17 cellular contexts compared by ENCODE assay signal in the genomic region with DNA sequence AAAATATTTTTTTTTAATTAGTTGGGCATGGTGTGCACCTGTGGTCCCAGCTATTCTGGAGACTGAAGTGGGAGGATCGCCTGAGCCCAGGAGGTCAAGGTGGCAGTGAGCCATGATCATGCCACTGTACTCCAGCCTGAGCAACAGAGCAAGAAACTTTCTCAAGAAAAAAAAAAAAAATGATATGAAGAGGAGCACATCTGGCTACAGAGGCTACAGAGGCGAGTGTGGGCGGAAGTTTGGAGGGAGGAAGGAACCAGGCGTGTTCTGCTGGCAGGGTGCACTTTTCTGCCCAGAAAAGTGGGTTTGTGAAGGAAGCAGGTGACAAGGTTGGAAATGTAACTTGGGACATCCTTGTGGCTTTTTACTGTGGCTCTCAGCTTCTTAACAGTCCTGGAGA.
A peak's percentile ranks its signal among the peaks of the same experiment; 100 is the strongest.
DNase-seq lines count a peak whose midpoint lies in the region; ATAC-seq and TF ChIP-seq lines count a peak whose summit lies in the region.
"Had no signal": no experiment of that assay in that cellular context is flagged by ENCODE, and none has a peak within 500 bp of the region (broad histone marks: within the 10 kb centered on the region; RNA-seq: fewer than 3 reads in every experiment).

No MANE protein-coding gene starts in this region.

- peaks cover 13% of the 10 kb centered on the region; the same call in 1 of the 2 replicates for H3K4me1 ChIP-seq in H9 (ENCODE audit: insufficient read depth, low read length)

- WGBS in H9 (ENCODE audit: extremely low coverage, insufficient read length, low lambda C conversion rate), result no CpG with 5 or more reads among the region's 4 CpGs

- TF ChIP-seq CTCF in Calu3 (IDR thresholded peaks at IDR 0.05; ENCODE audit: unreplicated experiment) (no peak), H9 (conservative IDR thresholded peaks at IDR 0.05) (no peak), natural killer cell (IDR thresholded peaks at IDR 0.05) (no peak), brain microvascular endothelial cell (IDR thresholded peaks at IDR 0.05; ENCODE audit: low read depth, low read length, missing control alignments) (no peak)
- no peak for TF ChIP-seq CTCF in activated CD8-positive, alpha-beta T cell treated with anti-CD3 and anti-CD28 coated beads for 36 hours (IDR thresholded peaks at IDR 0.05)

- H3K4me3 Mint-ChIP-seq in Calu3 (ENCODE audit: low read depth, unreplicated experiment), result no peak overlapping the region
- H3K4me3 Mint-ChIP-seq in H9, result peak overlapping the region in 1 of 2 experiments; percentile 27; a peak in 3 of 5 replicates
- no peak overlapping the region for H3K4me3 Mint-ChIP-seq in activated CD8-positive, alpha-beta T cell treated with anti-CD3 and anti-CD28 coated beads for 36 hours
- peak overlapping the region; percentile 59 for H3K4me3 Mint-ChIP-seq in natural killer cell
- H3K4me3 Mint-ChIP-seq: activated naive CD8-positive, alpha-beta T cell treated with anti-CD3 and anti-CD28 coated beads for 36 hours had no signal

- peak overlapping the region; percentile 43; the same call in 1 of the 2 replicates for H3K14ac ChIP-seq in H9 (ENCODE audit: insufficient read depth, low read length)

- H3K79me2 ChIP-seq in H9 (ENCODE audit: insufficient read depth, low read length), result no peaks in the 10 kb centered on the region

- H3K27ac ChIP-seq in H9 (ENCODE audit: insufficient read length, low read depth, low read length), result no peak overlapping the region
- no peak overlapping the region for H3K27ac ChIP-seq in brain microvascular endothelial cell

- POLR2A ChIA-PET in activated CD8-positive, alpha-beta T cell treated with anti-CD3 and anti-CD28 coated beads for 36 hours (lab: Charles Lee), result no interaction called here

- H4K20me1 ChIP-seq in H9 (ENCODE audit: control insufficient read depth, insufficient read depth, insufficient read length), result no peaks in the 10 kb centered on the region

- no peak overlapping the region for H2BK5ac ChIP-seq in H9 (ENCODE audit: insufficient read length, low read length)

- H3K36me3 Mint-ChIP-seq in Calu3 (ENCODE audit: insufficient read depth, unreplicated experiment), result no peaks in the 10 kb centered on the region
- H3K36me3 Mint-ChIP-seq in H9 (ENCODE audit: insufficient read depth in 1 of 3, low read depth in 3 of 3), result peaks cover 0 to 2% (median 0%) of the 10 kb centered on the region in 3 experiments; a peak in 1 of 7 replicates
- H3K36me3 Mint-ChIP-seq in activated CD8-positive, alpha-beta T cell treated with anti-CD3 and anti-CD28 coated beads for 36 hours (ENCODE audit: low read depth), result no peaks in the 10 kb centered on the region
- no peaks in the 10 kb centered on the region for H3K36me3 Mint-ChIP-seq in natural killer cell
- H3K36me3 Mint-ChIP-seq: activated naive CD8-positive, alpha-beta T cell treated with anti-CD3 and anti-CD28 coated beads for 36 hours had no signal

- H3K4me3 ChIP-seq in brain microvascular endothelial cell (ENCODE audit: low read depth, low read length), result no peak overlapping the region
- H3K4me3 ChIP-seq: esophagus muscularis mucosa had no signal

- DNase-seq in Calu3, result no peak
- DNase-seq in H9, result no peak
- peak; percentile 22 for DNase-seq in activated CD8-positive, alpha-beta T cell treated with anti-CD3 and anti-CD28 coated beads for 36 hours
- no peak for DNase-seq in natural killer cell
- DNase-seq in islet precursor cell, result no peak
- DNase-seq in brain microvascular endothelial cell, result no peak
- no peak for DNase-seq in G401 (ENCODE audit: low spot score)
- DNase-seq: activated CD4-positive, alpha-beta T cell treated with anti-CD3 and anti-CD28 coated beads, Interleukin-2, amount 50 U/mL, for 4 hours; activated naive CD8-positive, alpha-beta T cell treated with anti-CD3 and anti-CD28 coated beads for 36 hours; activated T-cell treated with anti-CD3 and anti-CD28 coated beads, Interleukin-2, amount 50 U/mL, for 48 hours; caudate nucleus; naive B cell; NCI-H1417 treated with DMSO at 0.1 percent for 48 hours; NCI-H2171 treated with DMSO at 0.1 percent for 48 hours; NCI-H69; substantia nigra had no signal

- H3K4me1 Mint-ChIP-seq in Calu3 (ENCODE audit: low read depth, unreplicated experiment) (no peaks in the 10 kb centered on the region), H9 (peaks cover 81 to 84% of the 10 kb centered on the region in 2 experiments), natural killer cell (peaks cover 13 to 14% of the 10 kb centered on the region in 2 donors)
- peaks cover 11% of the 10 kb centered on the region for H3K4me1 Mint-ChIP-seq in activated CD8-positive, alpha-beta T cell treated with anti-CD3 and anti-CD28 coated beads for 36 hours (ENCODE audit: low read depth)

- H3K27me3 ChIP-seq in H9 (ENCODE audit: insufficient read depth, low read length) (no peaks in the 10 kb centered on the region), brain microvascular endothelial cell (replicated peaks) (no peaks in the 10 kb centered on the region)
- H3K27me3 ChIP-seq: esophagus muscularis mucosa had no signal

- H3K23ac ChIP-seq in H9 (ENCODE audit: insufficient read length, low read depth, low read length), result no peak overlapping the region

- intact Hi-C loops in Calu3 (cut with micrococcal nuclease; ENCODE audit: unreplicated experiment) (no loop called here), natural killer cell (cut with micrococcal nuclease) (no loop called here)
- intact Hi-C loops in activated CD8-positive, alpha-beta T cell treated with anti-CD3 and anti-CD28 coated beads for 36 hours (cut with micrococcal nuclease), result no loop called here

- BruUV-seq in Calu3 (replicated peaks; lab: Mats Ljungman, UMichigan), result no TSS peak

- no peak overlapping the region for H2BK120ac ChIP-seq in H9 (ENCODE audit: low read depth, low read length, poor library complexity, severe bottlenecking)

- no peak overlapping the region for H4K8ac ChIP-seq in H9 (replicated peaks; ENCODE audit: insufficient read length, low read depth, low read length)

- CTCF ChIA-PET in Calu3 (lab: Charles Lee), result interaction anchor here (0.7 kb wide), 1 partner anchor 76 kb away, joined by 3 read pairs; no protein-coding TSS in a partner anchor
- CTCF ChIA-PET in activated CD8-positive, alpha-beta T cell treated with anti-CD3 and anti-CD28 coated beads for 36 hours (lab: Charles Lee), result interaction anchor here (1.2 kb wide), 1 partner anchor 26 kb away, joined by 3 read pairs; no protein-coding TSS in a partner anchor

- no peak overlapping the region for H3K9ac ChIP-seq in H9 (ENCODE audit: extremely low read depth, insufficient read length, low read length)

- H3K23me2 ChIP-seq in H9 (ENCODE audit: insufficient read length, low read depth, low read length, poor library complexity, severe bottlenecking), result no peaks in the 10 kb centered on the region

- H3K9me3 ChIP-seq in H9 (ENCODE audit: control insufficient read depth, low read depth, low read length), result no peaks in the 10 kb centered on the region
- H3K9me3 ChIP-seq: esophagus muscularis mucosa had no signal

- H3K27ac Mint-ChIP-seq in Calu3 (ENCODE audit: unreplicated experiment), result peak overlapping the region; percentile 20
- H3K27ac Mint-ChIP-seq in H9, result peak overlapping the region; percentile 46 to 98 (median 66); a peak in 5 of 7 replicates
- H3K27ac Mint-ChIP-seq in activated CD8-positive, alpha-beta T cell treated with anti-CD3 and anti-CD28 coated beads for 36 hours, result peak overlapping the region; percentile 22
- peak overlapping the region in 1 of 2 donors; percentile 54 for H3K27ac Mint-ChIP-seq in natural killer cell
- H3K27ac Mint-ChIP-seq: activated naive CD8-positive, alpha-beta T cell treated with anti-CD3 and anti-CD28 coated beads for 36 hours had no signal

- H3K9me3 Mint-ChIP-seq in Calu3 (ENCODE audit: low read depth, unreplicated experiment), result no peaks in the 10 kb centered on the region
- no peaks in the 10 kb centered on the region; a peak in 1 of 5 replicates for H3K9me3 Mint-ChIP-seq in H9
- peaks cover 1% of the 10 kb centered on the region for H3K9me3 Mint-ChIP-seq in activated CD8-positive, alpha-beta T cell treated with anti-CD3 and anti-CD28 coated beads for 36 hours
- no peaks in the 10 kb centered on the region for H3K9me3 Mint-ChIP-seq in natural killer cell
- H3K9me3 Mint-ChIP-seq: activated naive CD8-positive, alpha-beta T cell treated with anti-CD3 and anti-CD28 coated beads for 36 hours; naive B cell had no signal

- H3K27me3 Mint-ChIP-seq in Calu3 (ENCODE audit: unreplicated experiment), result no peaks in the 10 kb centered on the region
- H3K27me3 Mint-ChIP-seq in H9 (ENCODE audit: low read depth), result peaks cover 2% of the 10 kb centered on the region; the same call in 1 of the 2 replicates
- H3K27me3 Mint-ChIP-seq in activated CD8-positive, alpha-beta T cell treated with anti-CD3 and anti-CD28 coated beads for 36 hours, result peaks cover 8% of the 10 kb centered on the region
- peaks cover 16 to 23% of the 10 kb centered on the region in 2 donors for H3K27me3 Mint-ChIP-seq in natural killer cell (ENCODE audit: low read depth in 2 of 2)

- H3T11ph ChIP-seq in H9 (ENCODE audit: low read length), result no peak overlapping the region

- no peak overlapping the region for H2AFZ ChIP-seq in H9 (ENCODE audit: low read length)

- in situ Hi-C loops in brain microvascular endothelial cell (cut with HindIII; ENCODE audit: low pct_ligation_motif_present, low sequenced_read_pairs) (no loop called here), G401 (cut with HindIII; ENCODE audit: low sequenced_read_pairs) (no loop called here)

- peak overlapping the region; percentile 21 for H2BK12ac ChIP-seq in H9 (ENCODE audit: insufficient read length, low read depth, low read length)

- no peak overlapping the region for H4K91ac ChIP-seq in H9 (ENCODE audit: insufficient read length, low read depth, low read length)

- H3K36me3 ChIP-seq in brain microvascular endothelial cell (replicated peaks), result no peaks in the 10 kb centered on the region
- H3K36me3 ChIP-seq: esophagus muscularis mucosa had no signal

- H2BK20ac ChIP-seq in H9 (ENCODE audit: low read depth, low read length, poor library complexity, severe bottlenecking), result no peak overlapping the region

- H3K4ac ChIP-seq in H9 (ENCODE audit: low read depth, low read length), result no peak overlapping the region

- H4K5ac ChIP-seq in H9 (ENCODE audit: insufficient read length, low read depth, low read length), result no peak overlapping the region

- peak overlapping the region; percentile 11 for H2AK5ac ChIP-seq in H9 (ENCODE audit: insufficient read length, low read length)

- no peak overlapping the region for H3K4me2 ChIP-seq in H9 (ENCODE audit: insufficient read depth, insufficient read length, low read length)

- no peak for ATAC-seq in activated CD8-positive, alpha-beta T cell treated with anti-CD3 and anti-CD28 coated beads for 36 hours
- no peak for ATAC-seq in natural killer cell

- H3K18ac ChIP-seq in H9 (ENCODE audit: insufficient read length, low read depth, low read length), result no peak overlapping the region

- no peak overlapping the region for H2BK15ac ChIP-seq in H9 (ENCODE audit: low read depth, low read length)

- no peaks in the 10 kb centered on the region for H3K79me1 ChIP-seq in H9 (ENCODE audit: insufficient read depth, low read depth, low read length, poor library complexity, severe bottlenecking)

- H3K56ac ChIP-seq in H9 (ENCODE audit: insufficient read length, low read depth, low read length), result no peak overlapping the region
